In genomic region chr10:29646960-29647431, GRCh38 we compare ENCODE assay signal across 9 cellular contexts. TPM values are rescaled to one million over a fixed set of nuclear protein-coding genes. Genes with fewer than 3 reads are reported as not detected.
A peak's percentile ranks its signal among the peaks of the same experiment; 100 is the strongest.
DNase-seq lines count a peak whose midpoint lies in the region; ATAC-seq and TF ChIP-seq lines count a peak whose summit lies in the region.
"Had no signal": no experiment of that assay in that cellular context is flagged by ENCODE, and none has a peak within 500 bp of the region (broad histone marks: within the 10 kb centered on the region; RNA-seq: fewer than 3 reads in every experiment).

No MANE protein-coding gene starts in this region.

- no peaks in the 10 kb centered on the region for H3K36me3 Mint-ChIP-seq in natural killer cell treated with Interleukin-12 subunit alpha and Interleukin-12 subunit beta and Interleukin-15 and Interleukin-18, amount 100 ng/mL, for 72 hours
- peaks cover 2% of the 10 kb centered on the region for H3K36me3 Mint-ChIP-seq in activated CD4-positive, alpha-beta memory T cell treated with anti-CD3 and anti-CD28 coated beads for 36 hours

- no peaks in the 10 kb centered on the region for H3K27me3 ChIP-seq in PC-9 (ENCODE audit: insufficient read depth, low read depth)

- intact Hi-C loops in PC-9 (cut with micrococcal nuclease; ENCODE audit: unreplicated experiment): no loop called here
- intact Hi-C loops in activated CD4-positive, alpha-beta memory T cell treated with anti-CD3 and anti-CD28 coated beads for 36 hours (cut with micrococcal nuclease): loop anchor here (2.0 kb wide), 1 partner anchor 14 kb away; no protein-coding TSS in a partner anchor

- peaks cover 39% of the 10 kb centered on the region for H3K4me1 ChIP-seq in PC-9 (replicated peaks; ENCODE audit: insufficient read depth)

- no peaks in the 10 kb centered on the region for H3K9me3 ChIP-seq in PC-9 (ENCODE audit: insufficient read depth, low read depth)

- ATAC-seq in natural killer cell treated with Interleukin-12 subunit alpha and Interleukin-12 subunit beta and Interleukin-15 and Interleukin-18, amount 100 ng/mL, for 72 hours: no peak
- no peak for ATAC-seq in GM19455 (IDR thresholded peaks at IDR 0.05; ENCODE audit: unreplicated experiment)

- H3K27ac ChIP-seq in PC-9: peak overlapping the region; percentile 51; the same call in 1 of the 2 replicates
- peak overlapping the region; percentile 37 for H3K27ac ChIP-seq in epithelial cell of prostate

- peaks cover 45 to 48% of the 10 kb centered on the region in 2 donors for H3K4me1 Mint-ChIP-seq in natural killer cell treated with Interleukin-12 subunit alpha and Interleukin-12 subunit beta and Interleukin-15 and Interleukin-18, amount 100 ng/mL, for 72 hours (ENCODE audit: low read depth in 2 of 2)
- peaks cover 32% of the 10 kb centered on the region for H3K4me1 Mint-ChIP-seq in activated CD4-positive, alpha-beta memory T cell treated with anti-CD3 and anti-CD28 coated beads for 36 hours (ENCODE audit: low read depth)

- H3K36me3 ChIP-seq in PC-9 (ENCODE audit: low read depth): no peaks in the 10 kb centered on the region

- H3K4me3 Mint-ChIP-seq in natural killer cell treated with Interleukin-12 subunit alpha and Interleukin-12 subunit beta and Interleukin-15 and Interleukin-18, amount 100 ng/mL, for 72 hours: peak overlapping the region; percentile 76
- H3K4me3 Mint-ChIP-seq in activated CD4-positive, alpha-beta memory T cell treated with anti-CD3 and anti-CD28 coated beads for 36 hours: no peak overlapping the region

- no peaks in the 10 kb centered on the region for H3K9me2 ChIP-seq in PC-9 (ENCODE audit: insufficient read depth)

- TF ChIP-seq CTCF in PC-9 (conservative IDR thresholded peaks at IDR 0.05): no peak

- H3K4me3 ChIP-seq in PC-9: no peak overlapping the region

- H3F3A ChIP-seq in PC-9 (ENCODE audit: insufficient read depth, low read depth): peaks cover 21% of the 10 kb centered on the region

- peaks cover 9 to 18% of the 10 kb centered on the region in 2 donors for H3K27me3 Mint-ChIP-seq in natural killer cell treated with Interleukin-12 subunit alpha and Interleukin-12 subunit beta and Interleukin-15 and Interleukin-18, amount 100 ng/mL, for 72 hours
- no peaks in the 10 kb centered on the region for H3K27me3 Mint-ChIP-seq in activated CD4-positive, alpha-beta memory T cell treated with anti-CD3 and anti-CD28 coated beads for 36 hours

- no peak overlapping the region for H2AFZ ChIP-seq in PC-9

- H3K79me2 ChIP-seq in PC-9 (ENCODE audit: low read depth): peaks cover 76% of the 10 kb centered on the region

- H4K20me1 ChIP-seq in PC-9 (ENCODE audit: insufficient read depth): no peaks in the 10 kb centered on the region

- POLR2A ChIA-PET in PC-9 (lab: Charles Lee; ENCODE audit: unreplicated experiment): interaction anchor here (0.6 kb wide), 2 partner anchors 18 to 82 kb away, joined by 3 read pairs; no protein-coding TSS in a partner anchor
- POLR2A ChIA-PET in activated CD4-positive, alpha-beta memory T cell treated with anti-CD3 and anti-CD28 coated beads for 36 hours (lab: Charles Lee): no interaction called here

- H3K27ac Mint-ChIP-seq in natural killer cell treated with Interleukin-12 subunit alpha and Interleukin-12 subunit beta and Interleukin-15 and Interleukin-18, amount 100 ng/mL, for 72 hours: peak overlapping the region in 1 of 2 donors; percentile 51
- no peak overlapping the region for H3K27ac Mint-ChIP-seq in activated CD4-positive, alpha-beta memory T cell treated with anti-CD3 and anti-CD28 coated beads for 36 hours

- no peaks in the 10 kb centered on the region for H3K9me3 Mint-ChIP-seq in natural killer cell treated with Interleukin-12 subunit alpha and Interleukin-12 subunit beta and Interleukin-15 and Interleukin-18, amount 100 ng/mL, for 72 hours
- H3K9me3 Mint-ChIP-seq in activated CD4-positive, alpha-beta memory T cell treated with anti-CD3 and anti-CD28 coated beads for 36 hours: no peaks in the 10 kb centered on the region

- peak overlapping the region; percentile 14 for H3K4me2 ChIP-seq in PC-9

- BruUV-seq in PC-9 (replicated peaks; lab: Mats Ljungman, UMichigan): no TSS peak

- CTCF ChIA-PET in PC-9 (lab: Charles Lee): no interaction called here
- CTCF ChIA-PET in activated CD4-positive, alpha-beta memory T cell treated with anti-CD3 and anti-CD28 coated beads for 36 hours (lab: Charles Lee): no interaction called here

- in situ Hi-C loops in G401 (cut with HindIII; ENCODE audit: low sequenced_read_pairs): no loop called here

- DNase-seq in AG20443 (ENCODE audit: low spot score) (peak; percentile 13), PC-9 (no peak), epithelial cell of prostate (ENCODE audit: low read depth, low spot score) (no peak), G401 (ENCODE audit: low spot score) (no peak), HuH-7 (ENCODE audit: low spot score) (no peak)
- DNase-seq in natural killer cell treated with Interleukin-12 subunit alpha and Interleukin-12 subunit beta and Interleukin-15 and Interleukin-18, amount 100 ng/mL, for 72 hours (ENCODE audit: low spot score): no peak
- DNase-seq in activated CD4-positive, alpha-beta memory T cell treated with anti-CD3 and anti-CD28 coated beads for 36 hours: no peak
- DNase-seq: activated CD4-positive, CD25-positive, alpha-beta regulatory T cell had no signal

RNA-seq across cellular contexts. Expression of gene SVIL, which starts 12.2 kb away (rescaled TPM):
- total RNA-seq in PC-9 (2021): 166 and 171 TPM in 2 replicates
- total RNA-seq in natural killer cell treated with Interleukin-12 subunit alpha and Interleukin-12 subunit beta and Interleukin-15 and Interleukin-18, amount 100 ng/mL, for 72 hours: 10 to 100 TPM in 1 of 2 donors, 1 to 10 TPM in 1; 6.8 to 18.8 TPM
- 10.4 and 36.3 TPM in 2 replicates for total RNA-seq in G401 (2014; rRNA removed; shearing (Covaris generic))
- total RNA-seq in activated CD4-positive, alpha-beta memory T cell treated with anti-CD3 and anti-CD28 coated beads for 36 hours: 10 to 100 TPM in 1 of 2 experiments, 1 to 10 TPM in 1; 9.4 to 12.0 TPM
